25 cellular contexts compared by ENCODE assay signal in genomic region chr6:131911951-131912350, GRCh38. TPM values are rescaled to one million over a fixed set of nuclear protein-coding genes. Genes with fewer than 3 reads are reported as not detected.
DNase-seq lines count a peak whose midpoint lies in the region; ATAC-seq and TF ChIP-seq lines count a peak whose summit lies in the region.
"Had no signal": no experiment of that assay in that cellular context is flagged by ENCODE, and none has a peak within 500 bp of the region (broad histone marks: within the 10 kb centered on the region; RNA-seq: fewer than 3 reads in every experiment).

No MANE protein-coding gene starts in this region.

- H3K27ac Mint-ChIP-seq in HFFc6 (no peak overlapping the region), WTC11 (0 out of 2 replicates have a peak overlapping the region, but pooled peaks have one; percentile 41)
- H3K27ac Mint-ChIP-seq: B cell; CD8-positive, alpha-beta T cell had no signal

- H3K9me3 Mint-ChIP-seq in HFFc6 (no peaks in the 10 kb centered on the region), WTC11 (peaks cover 52% of the 10 kb centered on the region)
- H3K9me3 Mint-ChIP-seq: CD8-positive, alpha-beta T cell had no signal

- DNase-seq in HFFc6 (peak; percentile 13), WTC11 (ENCODE audit: low spot score) (no peak), fibroblast of villous mesenchyme (ENCODE audit: low read depth) (peak; percentile 67), NCI-H1092 (lab: John Stamatoyannopoulos, UW) (no peak), RKO (ENCODE audit: low spot score) (no peak), AML-193 (lab: John Stamatoyannopoulos, UW) (no peak)
- DNase-seq in stimulated activated CD8-positive, alpha-beta memory T cell treated with anti-CD3 and anti-CD28 coated beads, Interleukin-4, amount 100 ng/mL, for 48 hours = no peak
- DNase-seq: CD8-positive, alpha-beta T cell; DMS 273 treated with DMSO at 0.1 percent for 48 hours; DMS79; GM23248; H9; KBM-7; NCI-H1048; NCI-H1417 treated with DMSO at 0.1 percent for 48 hours; NCI-H1694 treated with DMSO at 0.1 percent for 48 hours; NCI-H2081; NCI-H2227 treated with DMSO at 0.1 percent for 48 hours; NCI-H510A; NCI-H69; SHP77 treated with DMSO at 0.1 percent for 48 hours; SK-N-SH; SW 1271 had no signal

- H3K27me3 Mint-ChIP-seq in HFFc6 (ENCODE audit: insufficient read depth) (no peaks in the 10 kb centered on the region), WTC11 (ENCODE audit: low read depth) (no peaks in the 10 kb centered on the region; the same call in 1 of the 2 replicates)

- POLR2A ChIA-PET in WTC11 (lab: Charles Lee) = no interaction called here

- CTCF ChIA-PET in WTC11 (lab: Charles Lee) = interaction anchor here (3.6 kb wide), 1 partner anchor 216 kb away, joined by 35 read pairs; no protein-coding TSS in a partner anchor

- H3K36me3 Mint-ChIP-seq in HFFc6 (ENCODE audit: low read depth) (no peaks in the 10 kb centered on the region), WTC11 (peaks cover 98% of the 10 kb centered on the region)
- H3K36me3 Mint-ChIP-seq: CD8-positive, alpha-beta T cell had no signal

- ATAC-seq in WTC11 = no peak
- ATAC-seq: CD8-positive, alpha-beta T cell; Panc1 had no signal

- TF ChIP-seq CTCF in HFFc6 (IDR thresholded peaks at IDR 0.05) (no peak), WTC11 (IDR thresholded peaks at IDR 0.05) (no peak), fibroblast of villous mesenchyme (IDR thresholded peaks at IDR 0.05; ENCODE audit: insufficient read depth, low read depth, low read length) (no peak)

- peaks cover 56% of the 10 kb centered on the region for H3K4me1 Mint-ChIP-seq in HFFc6 (ENCODE audit: low read depth)
- H3K4me1 Mint-ChIP-seq in WTC11 = peaks cover 79% of the 10 kb centered on the region

- H3K4me3 ChIP-seq in fibroblast of villous mesenchyme (ENCODE audit: low read depth, low read length) = no peak overlapping the region
- H3K4me3 ChIP-seq: GM23248 had no signal

- no peak overlapping the region for H3K4me3 Mint-ChIP-seq in HFFc6
- peak overlapping the region; percentile 29 for H3K4me3 Mint-ChIP-seq in WTC11
- H3K4me3 Mint-ChIP-seq: B cell; CD8-positive, alpha-beta T cell; H9 had no signal

TF ChIP-seq in WTC11, 78 proteins besides CTCF, POLR2A, EP300 and RAD21 (continues in another document):
- TF ChIP-seq ZNF138 (CRISPR knock-in tag; conservative IDR thresholded peaks at IDR 0.05) = no peak
- TF ChIP-seq HMGA2 (CRISPR knock-in tag; IDR thresholded peaks at IDR 0.05) = no peak
- no peak for TF ChIP-seq SOX15 (CRISPR knock-in tag; IDR thresholded peaks at IDR 0.05)
- TF ChIP-seq ETV6 (CRISPR knock-in tag; IDR thresholded peaks at IDR 0.05) = no peak
- TF ChIP-seq GRHL2 (CRISPR knock-in tag; IDR thresholded peaks at IDR 0.05; ENCODE audit: insufficient replicate concordance, severe bottlenecking) = no peak
- no peak for TF ChIP-seq AFF4 (CRISPR knock-in tag; IDR thresholded peaks at IDR 0.05; ENCODE audit: borderline replicate concordance)
- no peak for TF ChIP-seq ZNF671 (CRISPR knock-in tag; IDR thresholded peaks at IDR 0.05)
- TF ChIP-seq SP1 (CRISPR knock-in tag; conservative IDR thresholded peaks at IDR 0.05) = no peak
- no peak for TF ChIP-seq MLX (CRISPR knock-in tag; IDR thresholded peaks at IDR 0.05)
- no peak for TF ChIP-seq CREB1 (CRISPR knock-in tag; IDR thresholded peaks at IDR 0.05)
- no peak for TF ChIP-seq ZNF281 (CRISPR knock-in tag; IDR thresholded peaks at IDR 0.05)
- TF ChIP-seq IRF1 (CRISPR knock-in tag; IDR thresholded peaks at IDR 0.05) = no peak
- no peak for TF ChIP-seq ERG (CRISPR knock-in tag; IDR thresholded peaks at IDR 0.05)

RNA-seq across cellular contexts. Expression of gene CCN2, which starts 39.2 kb away (rescaled TPM):
- total RNA-seq in HFFc6 (2021; fragmentation: NEBNext Ultra II Directional; extraction: Animal tissue kit (Norgen Biotek cat#: 25700)) = 100 to 1,000 TPM; 493 to 923 (median 550) TPM
- 67.8 to 75.9 TPM (median 74.7 TPM) in 3 replicates for total RNA-seq in WTC11 (2021)
- total RNA-seq in fibroblast of villous mesenchyme = 177 and 217 TPM in 2 replicates

Comparison
In these comparisons a context has a peak if more than half of its experiments do, and no peak if none do; other contexts are left out.
1. DNase-seq: peak in HFFc6 (single experiment) and fibroblast of villous mesenchyme (single experiment); none in WTC11 (single experiment), NCI-H1092 (single experiment), RKO (single experiment), stimulated activated CD8-positive, alpha-beta memory T cell treated with anti-CD3 and anti-CD28 coated beads, Interleukin-4, amount 100 ng/mL, for 48 hours (single experiment) and AML-193 (0 of 2).